9 cellular contexts compared by ENCODE assay signal in the genomic region with DNA sequence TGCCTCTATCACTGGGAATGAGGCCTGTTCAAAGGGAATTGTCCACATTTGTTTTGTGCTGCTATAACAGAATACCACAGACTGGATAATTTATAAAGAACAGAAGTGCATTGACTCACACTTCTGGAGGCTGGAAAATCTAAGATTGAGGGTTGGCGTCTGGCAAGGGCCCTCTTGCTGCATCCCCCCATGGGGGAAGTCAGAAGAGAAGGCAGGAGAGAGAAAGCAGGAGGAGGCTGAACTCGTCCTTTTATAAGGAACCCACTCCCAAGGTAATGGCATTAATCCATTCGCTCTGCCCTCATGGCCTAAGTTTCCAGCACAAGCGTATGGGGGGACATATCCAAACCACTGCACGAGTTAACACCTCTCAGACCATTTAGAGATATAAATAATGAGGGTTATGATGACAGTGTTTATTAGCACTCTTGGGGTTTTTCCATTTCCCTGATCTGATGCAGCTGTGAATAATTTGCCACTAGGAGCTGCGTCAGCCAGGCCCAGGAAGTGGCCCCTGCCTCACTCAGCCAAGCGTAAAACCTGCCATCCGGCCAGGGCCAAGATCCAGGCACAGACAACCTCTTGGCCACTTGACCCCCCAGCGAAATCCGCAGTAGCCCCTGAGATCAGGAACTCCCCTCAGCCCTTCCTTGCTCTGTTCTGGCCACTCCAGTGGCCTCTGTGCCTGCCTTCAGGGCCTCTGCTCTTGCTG. TPM values are rescaled to one million over a fixed set of nuclear protein-coding genes. Genes with fewer than 3 reads are reported as not detected.
DNase-seq lines count a peak whose midpoint lies in the region; ATAC-seq, FAIRE-seq and TF ChIP-seq lines count a peak whose summit lies in the region.
"Had no signal": no experiment of that assay in that cellular context is flagged by ENCODE, and none has a peak within 500 bp of the region (broad histone marks: within the 10 kb centered on the region; RNA-seq: fewer than 3 reads in every experiment).

No MANE protein-coding gene starts in this region.

- peak overlapping the region in 3 of 4 donors; percentile 41 to 68 (median 66) for H3K4me3 Mint-ChIP-seq in IgD-negative memory B cell
- H3K4me3 Mint-ChIP-seq in T-helper 2 cell treated with Interferon-gamma antibody and Interleukin-4, amounts not matched to agents 5 μg/mL and 100 μg/mL, for 36 hours = no peak overlapping the region
- H3K4me3 Mint-ChIP-seq: activated T-cell treated with anti-CD3 and anti-CD28 coated beads, Interleukin-2, amount 50 U/mL, for 24 hours had no signal

- H2AFZ ChIP-seq in K562 (ENCODE audit: low read depth, low read length) (no peak overlapping the region), parathyroid adenoma (peak overlapping the region; percentile 11)

- H3K4me1 Mint-ChIP-seq in IgD-negative memory B cell = peaks cover 6 to 20% (median 14%) of the 10 kb centered on the region in 3 donors
- H3K4me1 Mint-ChIP-seq in T-helper 2 cell treated with Interferon-gamma antibody and Interleukin-4, amounts not matched to agents 5 μg/mL and 100 μg/mL, for 36 hours (ENCODE audit: low read depth) = peaks cover 23% of the 10 kb centered on the region

- CTCF ChIA-PET in K562 (lab: Yijun Ruan, JAX; ENCODE audit: low intra/inter-chr PET ratio) = no interaction called here

- no peak for ATAC-seq in K562

- TF ChIP-seq RAD21 in K562 (CRISPR knock-in tag; conservative IDR thresholded peaks at IDR 0.05 in 1 of 2, IDR thresholded peaks at IDR 0.05 in 1 of 2) = no peak

- TF ChIP-seq CTCF in K562 (IDR thresholded peaks at IDR 0.05 in 2 of 3, conservative IDR thresholded peaks at IDR 0.05 in 1 of 3; ENCODE audit: insufficient read depth in 2 of 3, low read depth in 1 of 3, low read length in 3 of 3) = no peak
- TF ChIP-seq CTCF in parathyroid adenoma (IDR thresholded peaks at IDR 0.05) = no peak

- H3K4me1 ChIP-seq in K562 (replicated peaks in 1 of 2; ENCODE audit: control insufficient read depth in 2 of 2, insufficient read depth in 2 of 2, low read length in 2 of 2) (peaks cover 9 to 46% of the 10 kb centered on the region in 2 experiments), parathyroid adenoma (peaks cover 83% of the 10 kb centered on the region)

- H3K4me3 ChIP-seq in K562 (no peak overlapping the region), parathyroid adenoma (ENCODE audit: low read depth, low read length) (peak overlapping the region; percentile 31)

- in situ Hi-C loops in K562 (cut with MboI) = no loop called here

- no peaks in the 10 kb centered on the region for H3K9me1 ChIP-seq in K562 (ENCODE audit: control insufficient read depth, insufficient read depth, low read length)

- no peak for TF ChIP-seq EP300 in K562 (IDR thresholded peaks at IDR 0.05; ENCODE audit: low read length)

- H4K20me1 ChIP-seq in K562 (replicated peaks; ENCODE audit: control insufficient read depth, insufficient read depth, low read length) = 0 out of 2 replicates have a peak, but pooled peaks cover 4% of the 10 kb centered on the region

- WGBS in K562 (ENCODE audit: insufficient coverage, low coverage, missing lambda C conversion rate) = 7% methylated on average over 9 of the region's 10 CpGs

- POLR2A ChIA-PET in K562 (lab: Yijun Ruan, JAX) = interaction anchor here (0.6 to 0.7 kb wide), 2 partner anchors 192 to 251 kb away, joined by 3 read pairs; no protein-coding TSS in a partner anchor

- intact Hi-C loops in K562 (cut with micrococcal nuclease) = no loop called here

- no peaks in the 10 kb centered on the region for H3K36me3 Mint-ChIP-seq in IgD-negative memory B cell
- H3K36me3 Mint-ChIP-seq in T-helper 2 cell treated with Interferon-gamma antibody and Interleukin-4, amounts not matched to agents 5 μg/mL and 100 μg/mL, for 36 hours (ENCODE audit: low read depth) = no peaks in the 10 kb centered on the region

- no peak overlapping the region for H3K4me2 ChIP-seq in K562 (ENCODE audit: insufficient read depth, low read length)
- H3K4me2 ChIP-seq in parathyroid adenoma (ENCODE audit: low read length) = peak overlapping the region; percentile 66

- H3K79me2 ChIP-seq in K562 (ENCODE audit: control insufficient read depth, insufficient read depth, low read length) = no peaks in the 10 kb centered on the region
- H3K79me2 ChIP-seq in parathyroid adenoma = peaks cover 9% of the 10 kb centered on the region

- H3K36me3 ChIP-seq in K562 (ENCODE audit: control insufficient read depth, insufficient read depth, low read length) (no peaks in the 10 kb centered on the region), parathyroid adenoma (ENCODE audit: control insufficient read depth, insufficient read depth, low read length) (no peaks in the 10 kb centered on the region)

- TF ChIP-seq POLR2A in GM12892 (IDR thresholded peaks at IDR 0.05; ENCODE audit: low read depth, low read length) = no peak
- TF ChIP-seq POLR2A in K562 (conservative IDR thresholded peaks at IDR 0.05) = no peak

- H3K9me3 Mint-ChIP-seq in IgD-negative memory B cell = no peaks in the 10 kb centered on the region
- H3K9me3 Mint-ChIP-seq in T-helper 2 cell treated with Interferon-gamma antibody and Interleukin-4, amounts not matched to agents 5 μg/mL and 100 μg/mL, for 36 hours = no peaks in the 10 kb centered on the region
- H3K9me3 Mint-ChIP-seq: activated T-cell treated with anti-CD3 and anti-CD28 coated beads, Interleukin-2, amount 50 U/mL, for 24 hours had no signal

- peak overlapping the region in 1 of 3 donors; percentile 25 for H3K27ac Mint-ChIP-seq in IgD-negative memory B cell
- H3K27ac Mint-ChIP-seq in T-helper 2 cell treated with Interferon-gamma antibody and Interleukin-4, amounts not matched to agents 5 μg/mL and 100 μg/mL, for 36 hours = no peak overlapping the region
- H3K27ac Mint-ChIP-seq: activated T-cell treated with anti-CD3 and anti-CD28 coated beads, Interleukin-2, amount 50 U/mL, for 24 hours had no signal

- FAIRE-seq in GM12892 (lab: Jason Lieb, UNC) (no peak), K562 (lab: Jason Lieb, UNC) (no peak), frontal cortex (lab: Jason Lieb, UNC) (no peak)

- BruUV-seq in K562 (replicated peaks; lab: Mats Ljungman, UMichigan) = no TSS peak

- DNase-seq in GM12892 (ENCODE audit: insufficient read length) = peak; percentile 50
- DNase-seq in K562 (ENCODE audit: extremely low read depth in 1 of 4, low spot score in 3 of 4) = no peak
- DNase-seq in frontal cortex (ENCODE audit: low spot score in 2 of 2) = no peak
- no peak for DNase-seq in stimulated activated CD4-positive, alpha-beta T cell treated with anti-CD3 and anti-CD28 coated beads, Interleukin-4, amount 100 ng/mL, for 1 hour
- DNase-seq in T-helper 2 cell treated with Interferon-gamma antibody and Interleukin-4, amounts not matched to agents 5 μg/mL and 100 μg/mL, for 36 hours (ENCODE audit: low spot score) = no peak
- DNase-seq: activated T-cell treated with anti-CD3 and anti-CD28 coated beads, Interleukin-2, amount 50 U/mL, for 24 hours; NCI-H2107 had no signal

- no peak overlapping the region for H3K27ac ChIP-seq in K562 (ENCODE audit: extremely low read depth, low read depth, low read length)
- peak overlapping the region; percentile 99 for H3K27ac ChIP-seq in parathyroid adenoma

- H3K27me3 ChIP-seq in K562 (ENCODE audit: control insufficient read depth in 2 of 2, insufficient read depth in 2 of 2, low read length in 2 of 2) (peaks cover 32 to 56% of the 10 kb centered on the region in 2 experiments), parathyroid adenoma (ENCODE audit: control insufficient read depth, insufficient read depth, low read length) (no peaks in the 10 kb centered on the region)

- no peaks in the 10 kb centered on the region for H3K9me3 ChIP-seq in K562 (replicated peaks; ENCODE audit: control insufficient read depth, insufficient read depth, low read depth, low read length)
- H3K9me3 ChIP-seq in parathyroid adenoma (ENCODE audit: control insufficient read depth, low read length) = no peaks in the 10 kb centered on the region

- H3K9ac ChIP-seq in K562 (ENCODE audit: insufficient read depth in 1 of 2, low read depth in 2 of 2, low read length in 2 of 2) = peak overlapping the region in 1 of 2 experiments; percentile 36; a peak in 1 of 4 replicates
- H3K9ac ChIP-seq in parathyroid adenoma = peak overlapping the region; percentile 50

- no peaks in the 10 kb centered on the region for H3K27me3 Mint-ChIP-seq in IgD-negative memory B cell
- peaks cover 8% of the 10 kb centered on the region for H3K27me3 Mint-ChIP-seq in T-helper 2 cell treated with Interferon-gamma antibody and Interleukin-4, amounts not matched to agents 5 μg/mL and 100 μg/mL, for 36 hours (ENCODE audit: low read depth)

TF ChIP-seq in K562, 482 proteins besides CTCF, POLR2A, EP300 and RAD21:
- TF ChIP-seq ZFP1 (CRISPR knock-in tag; IDR thresholded peaks at IDR 0.05) = no peak
- TF ChIP-seq ZC3H11A (IDR thresholded peaks at IDR 0.05; ENCODE audit: low read depth, low read length) = no peak
- TF ChIP-seq ZBTB1 (CRISPR knock-in tag; IDR thresholded peaks at IDR 0.05; ENCODE audit: borderline replicate concordance, low read depth) = no peak
- TF ChIP-seq ZEB2 (IDR thresholded peaks at IDR 0.05) = no peak
- 0 out of 2 replicates have a peak, but pooled peaks have one; percentile 20 for TF ChIP-seq ETV1 (tag; conservative IDR thresholded peaks at IDR 0.05; ENCODE audit: low read depth)

RNA-seq across cellular contexts. Expression of a gene that starts 14.2 kb away (rescaled TPM):
- polyA plus RNA-seq in GM12892 (2012; ENCODE audit: missing spikeins) = 8.7 TPM
- polyA plus RNA-seq in IgD-negative memory B cell = 3.4 TPM
- 21.8 and 48.7 TPM in 2 replicates for total RNA-seq in K562 (2011; cell fraction: chromatin; rRNA removed; ENCODE audit: low replicate concordance)
- total RNA-seq in K562 (2011; cell fraction: nucleolus; rRNA removed) = 35.3 and 40.5 TPM in 2 replicates
- 24.4 TPM in 2 replicates for total RNA-seq in K562 (2011; cell fraction: nucleoplasm; rRNA removed)
- total RNA-seq in K562 (2014; rRNA removed) = 16.2 and 26.3 TPM in 2 replicates
- 6.8 and 7.3 TPM in 2 replicates for total RNA-seq in K562 (2014; rRNA removed; fragmentation: Illumina TruSeq; extraction: Trizol)
- total RNA-seq in K562 (2015; rRNA removed; fragmentation: Illumina TruSeq; extraction: Trizol) = 12.1 and 13.9 TPM in 2 replicates
- total RNA-seq in K562 (2021) = 21.9 and 25.2 TPM in 2 replicates
- 12.3 and 13.2 TPM in 2 replicates for polyA plus RNA-seq in K562 (2011; rRNA removed)
- 10.5 and 25.9 TPM in 2 replicates for polyA plus RNA-seq in K562 (2011; cell fraction: cytosol; rRNA removed)
- 46.8 and 83.4 TPM in 2 replicates for polyA plus RNA-seq in K562 (2011; cell fraction: nucleus; rRNA removed)
- 6.1 and 15.2 TPM in 2 replicates for polyA plus RNA-seq in K562 (2012)
- 13.6 and 15.4 TPM in 2 replicates for polyA plus RNA-seq in K562 (2014; fragmentation: Illumina TruSeq; extraction: Trizol)
- polyA plus RNA-seq in K562 (2014; fragmentation: Nextera tagmentation; extraction: Ambion mirVana) = 1 to 10 TPM; 1.6 to 3.1 TPM
- 12.8 and 17.7 TPM in 2 replicates for polyA plus RNA-seq in K562 (2014; rRNA removed)
- polyA minus RNA-seq in K562 (2011; rRNA and poly(A)+ RNA removed) = 5.1 and 5.5 TPM in 2 replicates
- polyA minus RNA-seq in K562 (2011; cell fraction: cytosol; rRNA and poly(A)+ RNA removed) = 13.4 and 13.6 TPM in 2 replicates
- 11.7 and 15.8 TPM in 2 replicates for polyA minus RNA-seq in K562 (2011; cell fraction: nucleus; rRNA and poly(A)+ RNA removed)
- 1.6 TPM for total RNA-seq in frontal cortex
